In the genomic region with DNA sequence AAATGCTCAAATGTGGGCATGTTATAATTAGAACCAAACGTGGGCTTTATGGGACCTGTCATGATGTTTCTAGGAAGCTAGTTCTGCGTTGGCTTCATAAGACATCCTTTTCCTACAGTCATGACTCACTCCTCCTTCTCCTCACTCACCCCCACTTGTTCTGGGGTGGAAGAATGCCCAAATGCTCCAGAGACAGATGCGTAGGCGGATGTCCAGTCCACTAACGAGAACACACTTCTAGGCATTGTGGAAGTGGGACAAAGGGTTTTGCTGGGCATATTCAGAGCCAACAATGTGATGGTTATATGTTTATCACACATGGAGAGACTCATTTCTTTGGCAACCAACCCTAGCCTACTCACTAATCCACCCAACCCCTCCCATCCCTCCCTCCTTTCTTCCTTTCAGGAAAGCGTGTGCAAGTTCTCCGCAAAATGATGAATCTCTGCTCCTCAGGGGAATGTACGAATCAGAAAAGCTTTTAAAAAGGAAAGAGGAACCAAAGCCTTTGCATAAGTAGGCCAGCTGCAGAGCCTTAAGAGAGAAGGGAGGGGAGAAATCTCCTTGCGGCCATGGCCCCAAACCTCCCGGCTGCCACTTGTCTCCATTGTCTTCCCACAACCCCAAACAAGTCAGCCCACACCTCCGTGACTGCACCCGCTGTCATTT, we compare ENCODE assay signal across 8 cellular contexts.
DNase-seq lines count a peak whose midpoint lies in the region; ATAC-seq and TF ChIP-seq lines count a peak whose summit lies in the region.

No MANE protein-coding gene starts in this region.

- H3K4me2 ChIP-seq in skeletal muscle satellite cell (ENCODE audit: low read length) = peak overlapping the region; percentile 81

- H3K36me3 ChIP-seq in right atrium auricular region (no peaks in the 10 kb centered on the region), skeletal muscle satellite cell (ENCODE audit: insufficient read depth, low read length) (no peaks in the 10 kb centered on the region)

- H3K27ac ChIP-seq in right atrium auricular region = peak overlapping the region; percentile 72 to 77

- peak; percentile 88 for DNase-seq in Ammon's horn (ENCODE audit: low spot score)
- peak in 49 of 56 donors; percentile 25 to 90 (median 54) for DNase-seq in amygdala (lab: John Stamatoyannopoulos, UW)
- peak; percentile 89 for DNase-seq in right atrium auricular region (ENCODE audit: low spot score)
- DNase-seq in activated naive CD4-positive, alpha-beta T cell (lab: John Stamatoyannopoulos, UW) = no peak
- DNase-seq in activated CD8-positive, alpha-beta memory T cell treated with anti-CD3 and anti-CD28 coated beads, Interleukin-2, amount 50 U/mL, for 48 hours = no peak

- H3K4me1 ChIP-seq in right atrium auricular region = peaks cover 0 to 33% of the 10 kb centered on the region in 2 donors
- peaks cover 44% of the 10 kb centered on the region for H3K4me1 ChIP-seq in skeletal muscle satellite cell (ENCODE audit: control insufficient read depth, insufficient read depth, low read length)

- no peak for TF ChIP-seq CTCF in right atrium auricular region (IDR thresholded peaks at IDR 0.05)

- ATAC-seq in GM19372 (IDR thresholded peaks at IDR 0.05; ENCODE audit: low read depth, unreplicated experiment) (peak; percentile 76), HG03558 (IDR thresholded peaks at IDR 0.05; ENCODE audit: extremely low read depth, unreplicated experiment) (peak; percentile 47)

- peak overlapping the region; percentile 76 for H3K9ac ChIP-seq in skeletal muscle satellite cell (ENCODE audit: low read depth, low read length)

- H3K9me3 ChIP-seq in right atrium auricular region = no peaks in the 10 kb centered on the region
- H3K9me3 ChIP-seq in skeletal muscle satellite cell (replicated peaks; ENCODE audit: low read length) = no peaks in the 10 kb centered on the region

- H3K4me3 ChIP-seq in right atrium auricular region (peak overlapping the region in 1 of 2 donors; percentile 32), skeletal muscle satellite cell (ENCODE audit: low read length) (peak overlapping the region; percentile 58)

- H3K27me3 ChIP-seq in right atrium auricular region = no peaks in the 10 kb centered on the region
- H3K27me3 ChIP-seq in skeletal muscle satellite cell (ENCODE audit: control insufficient read depth, insufficient read depth, low read length) = no peaks in the 10 kb centered on the region

Comparison
In these comparisons a context has a peak if more than half of its experiments do, and no peak if none do; other contexts are left out.
1. DNase-seq: peak in Ammon's horn (single experiment), amygdala (49 of 56) and right atrium auricular region (single experiment); none in activated naive CD4-positive, alpha-beta T cell (0 of 4) and activated CD8-positive, alpha-beta memory T cell treated with anti-CD3 and anti-CD28 coated beads, Interleukin-2, amount 50 U/mL, for 48 hours (single experiment).